Comparison of ENCODE assay signal across 5 cellular contexts in genomic region chr4:69250884-69251283, GRCh38. TPM values are rescaled to one million over a fixed set of nuclear protein-coding genes. Genes with fewer than 3 reads are reported as not detected.
"Had no signal": no experiment of that assay in that cellular context is flagged by ENCODE, and none has a peak within 500 bp of the region (broad histone marks: within the 10 kb centered on the region; RNA-seq: fewer than 3 reads in every experiment).

No MANE protein-coding gene starts in this region.

RNA-seq across cellular contexts. Expression of gene UGT2B28, which starts 29.4 kb away (rescaled TPM):
- total RNA-seq: HT-29, HT1080, IMR-90, K562 had no signal
- polyA plus RNA-seq: IgD-negative memory B cell, IMR-90, K562 had no signal

RNA-seq across cellular contexts. Expression of gene UGT2B11, which starts 36.3 kb away (rescaled TPM):
- total RNA-seq: HT-29, HT1080, IMR-90, K562 had no signal
- polyA plus RNA-seq: IgD-negative memory B cell, IMR-90 had no signal
